ENCODE assay signal across 25 cellular contexts in the genomic region with DNA sequence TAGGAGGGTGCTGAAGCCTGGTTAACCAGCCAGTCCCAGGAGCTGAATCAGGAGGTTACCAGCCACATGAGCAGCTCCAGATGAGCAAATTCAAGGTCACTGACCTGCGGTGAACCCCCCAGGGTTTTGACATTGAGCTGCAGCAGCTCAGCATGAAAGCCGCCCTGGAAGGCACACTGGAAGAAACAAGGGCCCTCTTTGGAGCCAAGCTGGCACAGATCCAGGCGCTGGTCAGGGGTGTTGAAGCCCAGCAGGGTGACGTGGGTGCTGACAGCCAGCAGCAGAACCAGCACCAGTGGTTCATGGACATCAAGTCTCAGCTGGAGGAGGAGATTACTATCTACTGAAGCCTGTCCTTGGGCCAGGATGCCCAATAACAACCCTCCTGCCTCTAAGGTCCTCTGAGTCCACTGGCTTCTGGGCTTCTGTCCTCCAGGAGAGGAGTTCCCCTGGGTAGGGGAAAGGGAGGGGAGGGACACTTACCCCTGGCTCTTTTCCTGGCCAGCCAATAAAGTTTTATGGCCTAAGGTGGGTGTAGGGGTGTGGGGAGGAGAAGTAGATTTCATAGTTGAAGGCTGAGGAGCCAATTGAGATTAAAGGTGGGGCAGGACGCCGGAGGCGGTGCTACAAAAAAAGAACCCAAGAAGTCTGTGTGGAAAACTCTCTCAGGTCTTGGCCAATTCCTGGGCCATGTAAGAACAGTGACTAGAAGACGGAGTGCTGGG. TPM values are rescaled to one million over a fixed set of nuclear protein-coding genes. Genes with fewer than 3 reads are reported as not detected.
DNase-seq lines count a peak whose midpoint lies in the region; ATAC-seq, FAIRE-seq and TF ChIP-seq lines count a peak whose summit lies in the region.
"Had no signal": no experiment of that assay in that cellular context is flagged by ENCODE, and none has a peak within 500 bp of the region (broad histone marks: within the 10 kb centered on the region; RNA-seq: fewer than 3 reads in every experiment).

No MANE protein-coding gene starts in this region.

- TF ChIP-seq EP300 in HepG2 (IDR thresholded peaks at IDR 0.05; ENCODE audit: low read depth in 2 of 2, low read length in 2 of 2) (no peak), HepG2 (CRISPR knock-in tag; IDR thresholded peaks at IDR 0.05; ENCODE audit: borderline replicate concordance) (no peak)

- H3K9me3 ChIP-seq in HepG2 (ENCODE audit: low read length), result peaks cover 6% of the 10 kb centered on the region; the same call in 1 of the 2 replicates
- H3K9me3 ChIP-seq: lower lobe of right lung, SK-N-SH, tibial artery had no signal

- POLR2A ChIA-PET in HepG2 (lab: Yijun Ruan, JAX), result no interaction called here

- no peaks in the 10 kb centered on the region for H4K20me1 ChIP-seq in HepG2 (ENCODE audit: insufficient read depth, low read length)

- peak; percentile 65 for ATAC-seq in HepG2
- no peak for ATAC-seq in GM21529 (IDR thresholded peaks at IDR 0.05; ENCODE audit: unreplicated experiment)
- no peak for ATAC-seq in HG02852 (IDR thresholded peaks at IDR 0.05; ENCODE audit: unreplicated experiment)
- ATAC-seq: lower lobe of right lung had no signal

- H3K79me2 ChIP-seq in HepG2 (ENCODE audit: insufficient read depth, low read length), result no peaks in the 10 kb centered on the region

- TF ChIP-seq CTCF in epithelial cell of proximal tubule (conservative IDR thresholded peaks at IDR 0.05; ENCODE audit: low read depth, low read length), result no peak
- no peak for TF ChIP-seq CTCF in HepG2 (CRISPR knock-in tag; IDR thresholded peaks at IDR 0.05)

- no peak for TF ChIP-seq RAD21 in HepG2 (CRISPR knock-in tag; IDR thresholded peaks at IDR 0.05)

- no peak for FAIRE-seq in HepG2 (lab: Jason Lieb, UNC)
- FAIRE-seq in urothelium cell line (lab: Jason Lieb, UNC), result peak; percentile 5
- FAIRE-seq: colon, endothelial cell of umbilical vein, H1, HTR-8/SVneo had no signal

- no peak overlapping the region for H3K27ac ChIP-seq in HepG2 (ENCODE audit: extremely low read length, insufficient read depth, low read length)
- H3K27ac ChIP-seq: C4-2B, lower lobe of right lung, tibial artery had no signal

- WGBS in HepG2 (ENCODE audit: low lambda C conversion rate), result 90% methylated on average over 4 of the region's 8 CpGs

- CTCF ChIA-PET in HepG2 (lab: Yijun Ruan, JAX; ENCODE audit: low intra/inter-chr PET ratio, low total read pairs), result no interaction called here

- H3K4me1 ChIP-seq in HepG2 (ENCODE audit: insufficient read depth, low read length), result peaks cover 8% of the 10 kb centered on the region; the same call in 1 of the 2 replicates
- H3K4me1 ChIP-seq: lower lobe of right lung, tibial artery had no signal

- H2AFZ ChIP-seq in HepG2 (ENCODE audit: low read length), result no peak overlapping the region

- in situ Hi-C loops in HepG2 (cut with HindIII; ENCODE audit: extremely low pct_ligation_motif_present, low pct_unique_long_range_greater_than_20kb), result no loop called here

- H3K4me2 ChIP-seq in HepG2 (ENCODE audit: low read depth, low read length), result no peak overlapping the region
- H3K4me2 ChIP-seq: SK-N-SH had no signal

- H3K9ac ChIP-seq in HepG2 (ENCODE audit: insufficient read depth, low read depth, low read length), result no peak overlapping the region
- H3K9ac ChIP-seq: SK-N-SH had no signal

- DNase-seq in NCI-H2107 treated with DMSO at 0.1 percent for 48 hours (lab: John Stamatoyannopoulos, UW; ENCODE audit: unreplicated experiment), result peak; percentile 21
- no peak for DNase-seq in NCI-H2107 (lab: John Stamatoyannopoulos, UW)
- peak; percentile 23 for DNase-seq in epithelial cell of proximal tubule (ENCODE audit: low read depth)
- DNase-seq in HepG2 (ENCODE audit: low spot score), result peak; percentile 17
- DNase-seq in urothelium cell line (ENCODE audit: low spot score), result no peak
- no peak for DNase-seq in NCI-H2171 treated with DMSO at 0.1 percent for 48 hours (lab: John Stamatoyannopoulos, UW)
- DNase-seq: 8988T; activated CD4-positive, alpha-beta T cell treated with anti-CD3 and anti-CD28 coated beads for 1 hour; activated gamma-delta T cell treated with Interleukin-2 at 50 U/mL for 16 hours; foreskin fibroblast; lower lobe of right lung; NCI-H187 treated with DMSO at 0.1 percent for 48 hours; NCI-H526 treated with DMSO at 0.1 percent for 48 hours; SK-N-SH; stimulated activated CD4-positive, alpha-beta T cell treated with anti-CD3 and anti-CD28 coated beads, Interleukin-12 subunit alpha, Interleukin-12 subunit beta, amount 100 ng/mL, for 4 hours; T1000; tibial artery had no signal

- no peaks in the 10 kb centered on the region for H3K36me3 ChIP-seq in HepG2 (replicated peaks in 1 of 2; ENCODE audit: control insufficient read depth in 1 of 2, insufficient read depth in 2 of 2, low read length in 2 of 2)
- H3K36me3 ChIP-seq: lower lobe of right lung, tibial artery had no signal

- no peak for TF ChIP-seq POLR2A in HepG2 (IDR thresholded peaks at IDR 0.05; ENCODE audit: insufficient read depth in 1 of 2, low read depth in 2 of 2, low read length in 2 of 2)

- no TSS peak for BruUV-seq in HepG2 (replicated peaks; lab: Mats Ljungman, UMichigan)

- H3K27me3 ChIP-seq in HepG2 (ENCODE audit: control insufficient read depth in 1 of 2, insufficient read depth in 2 of 2, low read length in 2 of 2), result no peaks in the 10 kb centered on the region
- H3K27me3 ChIP-seq: tibial artery had no signal

- intact Hi-C loops in HepG2 (cut with micrococcal nuclease; ENCODE audit: unreplicated experiment), result no loop called here

- H3K4me3 ChIP-seq in epithelial cell of proximal tubule (ENCODE audit: low read depth, low read length) (no peak overlapping the region), HepG2 (replicated peaks in 1 of 3; ENCODE audit: insufficient read depth in 1 of 3, low read depth in 2 of 3, low read length in 3 of 3) (no peak overlapping the region)
- H3K4me3 ChIP-seq: lower lobe of right lung, tibial artery had no signal

TF ChIP-seq in HepG2, 621 proteins besides CTCF, POLR2A, EP300 and RAD21 (continues in another document):
- TF ChIP-seq RXRA (CRISPR knock-in tag; IDR thresholded peaks at IDR 0.05) (peak; percentile 79), ZNF260 (CRISPR knock-in tag; IDR thresholded peaks at IDR 0.05; ENCODE audit: borderline replicate concordance, low read depth) (no peak), ARNTL (CRISPR knock-in tag; IDR thresholded peaks at IDR 0.05) (no peak), SP4 (CRISPR knock-in tag; IDR thresholded peaks at IDR 0.05) (no peak), THRA (CRISPR knock-in tag; IDR thresholded peaks at IDR 0.05; ENCODE audit: borderline replicate concordance) (peak; percentile 72; the same call in 1 of the 2 replicates)
- TF ChIP-seq, protein P1, sequence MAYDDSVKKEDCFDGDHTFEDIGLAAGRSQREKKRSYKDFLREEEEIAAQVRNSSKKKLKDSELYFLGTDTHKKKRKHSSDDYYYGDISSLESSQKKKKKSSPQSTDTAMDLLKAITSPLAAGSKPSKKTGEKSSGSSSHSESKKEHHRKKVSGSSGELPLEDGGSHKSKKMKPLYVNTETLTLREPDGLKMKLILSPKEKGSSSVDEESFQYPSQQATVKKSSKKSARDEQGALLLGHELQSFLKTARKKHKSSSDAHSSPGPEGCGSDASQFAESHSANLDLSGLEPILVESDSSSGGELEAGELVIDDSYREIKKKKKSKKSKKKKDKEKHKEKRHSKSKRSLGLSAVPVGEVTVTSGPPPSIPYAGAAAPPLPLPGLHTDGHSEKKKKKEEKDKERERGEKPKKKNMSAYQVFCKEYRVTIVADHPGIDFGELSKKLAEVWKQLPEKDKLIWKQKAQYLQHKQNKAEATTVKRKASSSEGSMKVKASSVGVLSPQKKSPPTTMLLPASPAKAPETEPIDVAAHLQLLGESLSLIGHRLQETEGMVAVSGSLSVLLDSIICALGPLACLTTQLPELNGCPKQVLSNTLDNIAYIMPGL (CRISPR knock-in tag; IDR thresholded peaks at IDR 0.05; ENCODE audit: borderline replicate concordance in 1 of 2, low read depth in 1 of 2), result no peak

RNA-seq across cellular contexts. Expression of gene ATOH7, which starts 29.4 kb away (rescaled TPM):
- 0.58 TPM in 1 of 2 replicates, not detected in the other for total RNA-seq in epithelial cell of proximal tubule
- 0.07 TPM in 1 of 2 replicates, not detected in the other for total RNA-seq in HepG2 (2016; rRNA removed; fragmentation: Illumina TruSeq; extraction: Trizol)
- total RNA-seq in HepG2 (2016; cell fraction: cytosol; rRNA removed; fragmentation: Illumina TruSeq; extraction: Trizol; ENCODE audit: low read depth), result not detected in 2 replicates
- total RNA-seq in HepG2 (2016; cell fraction: insoluble cytoplasmic fraction; rRNA removed; fragmentation: Illumina TruSeq; extraction: Trizol), result not detected in 2 replicates
- total RNA-seq in HepG2 (2016; cell fraction: membrane; rRNA removed; fragmentation: Illumina TruSeq; extraction: Trizol), result not detected in 2 replicates
- 0.25 TPM in 1 of 2 replicates, not detected in the other for total RNA-seq in HepG2 (2016; cell fraction: nucleus; rRNA removed; fragmentation: Illumina TruSeq; extraction: Trizol)
- polyA plus RNA-seq in HepG2 (2011; rRNA removed), result 0.11 TPM in 1 of 2 replicates, not detected in the other
- polyA plus RNA-seq in HepG2 (2011; cell fraction: cytosol; rRNA removed), result 0.06 and 0.07 TPM in 2 replicates
- polyA plus RNA-seq in HepG2 (2011; cell fraction: nucleus; rRNA removed), result 0.10 TPM in 1 of 2 replicates, not detected in the other
- not detected in 2 replicates for polyA plus RNA-seq in HepG2 (2012)
- 0.07 TPM in 1 of 2 replicates, not detected in the other for polyA plus RNA-seq in HepG2 (2016; cell fraction: cytosol; fragmentation: Illumina TruSeq; extraction: Trizol; ENCODE audit: low read depth)
- polyA plus RNA-seq in HepG2 (2016; cell fraction: insoluble cytoplasmic fraction; fragmentation: Illumina TruSeq; extraction: Trizol; ENCODE audit: low read depth), result not detected in 2 replicates
- not detected in 2 replicates for polyA plus RNA-seq in HepG2 (2016; cell fraction: membrane; fragmentation: Illumina TruSeq; extraction: Trizol; ENCODE audit: low read depth)
- polyA plus RNA-seq in HepG2 (2016; cell fraction: nucleus; fragmentation: Illumina TruSeq; extraction: Trizol; ENCODE audit: insufficient read depth, low read depth), result not detected in 2 replicates
- polyA minus RNA-seq in HepG2 (2011; rRNA and poly(A)+ RNA removed; ENCODE audit: low replicate concordance), result 0.09 TPM in 1 of 2 replicates, not detected in the other
- not detected in 2 replicates for polyA minus RNA-seq in HepG2 (2011; cell fraction: cytosol; rRNA and poly(A)+ RNA removed)
- not detected in 2 replicates for polyA minus RNA-seq in HepG2 (2011; cell fraction: nucleus; rRNA and poly(A)+ RNA removed)
- total RNA-seq: endothelial cell of umbilical vein, lower lobe of right lung, posterior vena cava had no signal
- polyA plus RNA-seq: endothelial cell of umbilical vein had no signal

Comparison
In these comparisons a context has a peak if more than half of its experiments do, and no peak if none do; other contexts are left out.
1. DNase-seq: peak in NCI-H2107 treated with DMSO at 0.1 percent for 48 hours (single experiment), epithelial cell of proximal tubule (single experiment) and HepG2 (single experiment); none in NCI-H2107 (single experiment), urothelium cell line (single experiment) and NCI-H2171 treated with DMSO at 0.1 percent for 48 hours (single experiment).